Comparison of ENCODE assay signal across 1 cellular context in the genomic region with DNA sequence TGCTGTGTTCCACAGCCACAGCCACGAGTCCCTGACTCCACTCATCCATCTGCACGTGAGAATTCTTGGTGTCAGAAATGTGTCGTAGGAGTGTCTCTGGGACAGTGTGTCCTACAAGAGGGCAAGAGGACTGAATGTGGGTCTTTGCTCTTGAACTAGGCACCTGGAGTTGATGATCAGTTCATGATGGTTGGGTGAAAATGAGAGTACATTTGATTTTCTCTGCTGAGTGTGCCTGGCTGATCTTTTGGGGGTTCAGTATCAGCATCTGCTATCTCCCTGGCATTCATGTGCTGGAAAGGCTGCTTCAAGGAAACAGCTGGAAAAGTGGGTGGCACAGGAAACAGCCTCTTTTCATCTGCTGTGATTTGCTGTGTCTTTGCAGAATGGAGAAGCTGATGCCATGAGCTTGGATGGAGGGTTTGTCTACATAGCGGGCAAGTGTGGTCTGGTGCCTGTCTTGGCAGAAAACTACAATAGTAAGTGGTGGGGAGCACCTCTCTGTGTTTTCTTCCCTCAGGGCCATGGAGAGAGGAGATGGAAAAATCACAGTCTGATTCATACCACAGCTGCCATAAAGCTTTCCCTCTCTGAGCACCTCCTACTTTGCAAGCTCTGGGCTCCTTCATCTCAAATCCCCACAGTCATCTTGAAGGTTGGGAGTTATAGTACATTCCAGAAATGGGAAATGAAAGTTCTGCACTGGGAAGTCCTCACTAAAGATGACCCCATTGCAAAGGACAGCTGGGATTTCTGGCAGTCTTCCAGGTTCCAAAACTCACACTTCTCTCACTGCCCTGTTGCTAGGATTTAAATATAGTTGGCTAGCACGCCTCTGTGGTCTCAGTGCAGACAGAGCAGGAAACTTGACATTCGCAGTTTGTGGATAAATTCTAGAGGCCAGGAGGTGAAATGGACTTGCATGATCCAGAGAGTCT.
TF ChIP-seq lines count a peak whose summit lies in the region.

No MANE protein-coding gene starts in this region.

TF ChIP-seq in K562, 482 proteins besides CTCF, POLR2A, EP300 and RAD21:
- TF ChIP-seq NFIC (IDR thresholded peaks at IDR 0.05): peak; percentile 15; the same call in 1 of the 2 replicates
- TF ChIP-seq FOXJ3 (CRISPR knock-in tag; IDR thresholded peaks at IDR 0.05): no peak
TF ChIP-seq in K562: peak in this region for 1.
